In genomic region chr15:67570875-67571642, GRCh38 we compare ENCODE assay signal across 16 cellular contexts. TPM values are rescaled to one million over a fixed set of nuclear protein-coding genes. Genes with fewer than 3 reads are reported as not detected.
DNase-seq lines count a peak whose midpoint lies in the region; ATAC-seq and TF ChIP-seq lines count a peak whose summit lies in the region.
"Had no signal": no experiment of that assay in that cellular context is flagged by ENCODE, and none has a peak within 500 bp of the region (broad histone marks: within the 10 kb centered on the region; RNA-seq: fewer than 3 reads in every experiment).

No MANE protein-coding gene starts in this region.

- no peak overlapping the region for H3K27ac Mint-ChIP-seq in activated naive CD4-positive, alpha-beta T cell treated with anti-CD3 and anti-CD28 coated beads, Interleukin-2, amount 10 ng/mL, durations not matched to agents 7 days and 5 days
- no peak overlapping the region for H3K27ac Mint-ChIP-seq in activated CD8-positive, alpha-beta T cell treated with anti-CD3 and anti-CD28 coated beads for 36 hours
- H3K27ac Mint-ChIP-seq: CD8-positive, alpha-beta T cell had no signal

- H3K36me3 ChIP-seq in PC-3 (ENCODE audit: low read depth, low read length) = no peaks in the 10 kb centered on the region
- no peaks in the 10 kb centered on the region for H3K36me3 ChIP-seq in duodenal mucosa (ENCODE audit: control insufficient read depth in 1 of 2, insufficient read depth in 2 of 2, low read length in 2 of 2)
- H3K36me3 ChIP-seq in muscle layer of duodenum (ENCODE audit: control insufficient read depth in 1 of 2, insufficient read depth in 2 of 2, low read length in 2 of 2) = no peaks in the 10 kb centered on the region

- H3K27ac ChIP-seq in PC-3 (ENCODE audit: low read length) = peak overlapping the region; percentile 84
- peak overlapping the region; percentile 34 for H3K27ac ChIP-seq in duodenal mucosa (ENCODE audit: low read depth, low read length)
- H3K27ac ChIP-seq in muscle layer of duodenum (ENCODE audit: low read length) = peak overlapping the region; percentile 56
- H3K27ac ChIP-seq: A549, GM23248 had no signal

- peak overlapping the region; percentile 48; the same call in 1 of the 2 replicates for H3K9ac ChIP-seq in PC-3 (ENCODE audit: low read length)
- H3K9ac ChIP-seq in duodenal mucosa (ENCODE audit: low read depth in 1 of 2, low read length in 2 of 2) = no peak overlapping the region
- H3K9ac ChIP-seq: GM23248 had no signal

- H3K4me3 ChIP-seq in PC-3 (ENCODE audit: low read length) (no peak overlapping the region), duodenal mucosa (ENCODE audit: low read depth in 1 of 2, low read length in 2 of 2) (no peak overlapping the region), muscle layer of duodenum (ENCODE audit: low read depth in 1 of 2, low read length in 2 of 2) (peak overlapping the region in 1 of 2 donors; percentile 3)
- H3K4me3 ChIP-seq: A549, GM23248 had no signal

- BruUV-seq in PC-3 (replicated peaks; lab: Mats Ljungman, UMichigan) = no TSS peak

- ATAC-seq in PC-3 (peak; percentile 89), HG02973 (IDR thresholded peaks at IDR 0.05; ENCODE audit: unreplicated experiment) (no peak), HG02678 (IDR thresholded peaks at IDR 0.05; ENCODE audit: unreplicated experiment) (no peak)
- ATAC-seq in activated CD8-positive, alpha-beta T cell treated with anti-CD3 and anti-CD28 coated beads for 36 hours = no peak
- ATAC-seq: A549; CD8-positive, alpha-beta T cell had no signal

- H3K27me3 ChIP-seq in PC-3 (ENCODE audit: low read length) = no peaks in the 10 kb centered on the region
- no peaks in the 10 kb centered on the region for H3K27me3 ChIP-seq in duodenal mucosa (ENCODE audit: control insufficient read depth in 1 of 2, insufficient read depth in 2 of 2, low read length in 2 of 2)
- H3K27me3 ChIP-seq in muscle layer of duodenum (ENCODE audit: low read depth, low read length) = no peaks in the 10 kb centered on the region

- H3F3A ChIP-seq in PC-3 (ENCODE audit: low read length, unreplicated experiment) = no peaks in the 10 kb centered on the region

- H3K79me2 ChIP-seq in PC-3 (ENCODE audit: low read length) = no peaks in the 10 kb centered on the region

- H3K4me3 Mint-ChIP-seq in activated naive CD4-positive, alpha-beta T cell treated with anti-CD3 and anti-CD28 coated beads, Interleukin-2, amount 10 ng/mL, durations not matched to agents 7 days and 5 days = no peak overlapping the region
- no peak overlapping the region for H3K4me3 Mint-ChIP-seq in activated CD8-positive, alpha-beta T cell treated with anti-CD3 and anti-CD28 coated beads for 36 hours
- H3K4me3 Mint-ChIP-seq: CD14-positive monocyte; CD8-positive, alpha-beta T cell had no signal

- H3K4me1 Mint-ChIP-seq in activated naive CD4-positive, alpha-beta T cell treated with anti-CD3 and anti-CD28 coated beads, Interleukin-2, amount 10 ng/mL, durations not matched to agents 7 days and 5 days = no peaks in the 10 kb centered on the region
- peaks cover 6% of the 10 kb centered on the region for H3K4me1 Mint-ChIP-seq in activated CD8-positive, alpha-beta T cell treated with anti-CD3 and anti-CD28 coated beads for 36 hours (ENCODE audit: low read depth)

- TF ChIP-seq CTCF in PC-3 (conservative IDR thresholded peaks at IDR 0.05; ENCODE audit: low read depth, low read length) = no peak
- no peak for TF ChIP-seq CTCF in activated CD8-positive, alpha-beta T cell treated with anti-CD3 and anti-CD28 coated beads for 36 hours (IDR thresholded peaks at IDR 0.05)

- intact Hi-C loops in PC-3 (cut with micrococcal nuclease) = no loop called here
- intact Hi-C loops in activated CD8-positive, alpha-beta T cell treated with anti-CD3 and anti-CD28 coated beads for 36 hours (cut with micrococcal nuclease) = no loop called here

- peaks cover 5% of the 10 kb centered on the region for H3K36me3 Mint-ChIP-seq in activated naive CD4-positive, alpha-beta T cell treated with anti-CD3 and anti-CD28 coated beads, Interleukin-2, amount 10 ng/mL, durations not matched to agents 7 days and 5 days
- peaks cover 4% of the 10 kb centered on the region for H3K36me3 Mint-ChIP-seq in activated CD8-positive, alpha-beta T cell treated with anti-CD3 and anti-CD28 coated beads for 36 hours (ENCODE audit: low read depth)

- CTCF ChIA-PET in PC-3 (lab: Charles Lee) = interaction anchor here (0.6 kb wide), 1 partner anchor 41 kb away, joined by 5 read pairs; no protein-coding TSS in a partner anchor
- CTCF ChIA-PET in activated naive CD4-positive, alpha-beta T cell treated with anti-CD3 and anti-CD28 coated beads, Interleukin-2, amount 10 ng/mL, durations not matched to agents 7 days and 5 days (lab: Charles Lee) = interaction anchor here (0.5 kb wide), 1 partner anchor 89 kb away, joined by 3 read pairs; no protein-coding TSS in a partner anchor
- CTCF ChIA-PET in activated CD8-positive, alpha-beta T cell treated with anti-CD3 and anti-CD28 coated beads for 36 hours (lab: Charles Lee) = interaction anchor here (0.7 to 1.6 kb wide), 4 partner anchors 10 to 265 kb away, joined by 3 to 4 read pairs (median 3); no protein-coding TSS in a partner anchor

- no peaks in the 10 kb centered on the region for H3K9me2 ChIP-seq in PC-3 (replicated peaks; ENCODE audit: low read length)

- no peaks in the 10 kb centered on the region for H4K20me1 ChIP-seq in PC-3 (ENCODE audit: low read length)

- H3K27me3 Mint-ChIP-seq in activated naive CD4-positive, alpha-beta T cell treated with anti-CD3 and anti-CD28 coated beads, Interleukin-2, amount 10 ng/mL, durations not matched to agents 7 days and 5 days = no peaks in the 10 kb centered on the region
- H3K27me3 Mint-ChIP-seq in activated CD8-positive, alpha-beta T cell treated with anti-CD3 and anti-CD28 coated beads for 36 hours = no peaks in the 10 kb centered on the region

- H3K4me1 ChIP-seq in PC-3 (ENCODE audit: insufficient read depth, low read length) (peaks cover 19% of the 10 kb centered on the region), duodenal mucosa (ENCODE audit: control insufficient read depth in 1 of 2, insufficient read depth in 2 of 2, low read length in 2 of 2) (peaks cover 19 to 34% of the 10 kb centered on the region in 2 donors), muscle layer of duodenum (ENCODE audit: control insufficient read depth in 1 of 2, insufficient read depth in 2 of 2, low read length in 2 of 2) (no peaks in the 10 kb centered on the region)
- H3K4me1 ChIP-seq: A549 had no signal

- POLR2A ChIA-PET in PC-3 (lab: Charles Lee; ENCODE audit: unreplicated experiment) = no interaction called here
- POLR2A ChIA-PET in activated CD8-positive, alpha-beta T cell treated with anti-CD3 and anti-CD28 coated beads for 36 hours (lab: Charles Lee) = interaction anchor here (0.7 kb wide), 1 partner anchor 1073 kb away, joined by 3 read pairs; the partner anchor contains the start of gene SNAPC5

- H3K9me3 Mint-ChIP-seq in activated naive CD4-positive, alpha-beta T cell treated with anti-CD3 and anti-CD28 coated beads, Interleukin-2, amount 10 ng/mL, durations not matched to agents 7 days and 5 days = no peaks in the 10 kb centered on the region
- no peaks in the 10 kb centered on the region for H3K9me3 Mint-ChIP-seq in activated CD8-positive, alpha-beta T cell treated with anti-CD3 and anti-CD28 coated beads for 36 hours
- H3K9me3 Mint-ChIP-seq: CD8-positive, alpha-beta T cell had no signal

- peak; percentile 51 for DNase-seq in PC-3
- DNase-seq in activated naive CD4-positive, alpha-beta T cell treated with anti-CD3 and anti-CD28 coated beads, Interleukin-2, amount 10 ng/mL, durations not matched to agents 7 days and 5 days = no peak
- DNase-seq in activated CD8-positive, alpha-beta T cell treated with anti-CD3 and anti-CD28 coated beads for 36 hours = no peak
- DNase-seq: CD8-positive, alpha-beta T cell; COR-L47; DMS153; DMS79 treated with DMSO at 0.1 percent for 48 hours; EL; GM23248; H7 had no signal

- H3K4me2 ChIP-seq in PC-3 (ENCODE audit: low read length) = peak overlapping the region; percentile 63
- H3K4me2 ChIP-seq: A549 had no signal

- H2AFZ ChIP-seq in PC-3 (ENCODE audit: low read length) = no peak overlapping the region
- H2AFZ ChIP-seq: GM23248 had no signal

- no peaks in the 10 kb centered on the region for H3K9me3 ChIP-seq in PC-3 (ENCODE audit: low read length)
- no peaks in the 10 kb centered on the region for H3K9me3 ChIP-seq in duodenal mucosa (ENCODE audit: control insufficient read depth in 1 of 2, low read length in 2 of 2)
- H3K9me3 ChIP-seq in muscle layer of duodenum (ENCODE audit: control insufficient read depth in 1 of 2, low read length in 2 of 2) = no peaks in the 10 kb centered on the region
- H3K9me3 ChIP-seq: A549 had no signal

RNA-seq across cellular contexts. Expression of gene MAP2K5, which starts 28.6 kb away (rescaled TPM):
- 4.0 and 5.5 TPM in 2 replicates for total RNA-seq in PC-3 (2014; rRNA removed)
- 10 to 100 TPM; 19.0 to 21.1 TPM for total RNA-seq in activated CD8-positive, alpha-beta T cell treated with anti-CD3 and anti-CD28 coated beads for 36 hours

RNA-seq across cellular contexts. Expression of gene C15orf61, which starts 50.1 kb away (rescaled TPM):
- 3.0 and 3.9 TPM in 2 replicates for total RNA-seq in PC-3 (2014; rRNA removed)
- 1 to 10 TPM; 7.5 to 7.8 TPM for total RNA-seq in activated CD8-positive, alpha-beta T cell treated with anti-CD3 and anti-CD28 coated beads for 36 hours

Comparison
In these comparisons a context has a peak if more than half of its experiments do, and no peak if none do; other contexts are left out.
1. H3K27ac ChIP-seq: peak in every context shown above with its lines; median percentile 84 in PC-3; 56 in muscle layer of duodenum; 34 in duodenal mucosa.